23 cellular contexts compared by ENCODE assay signal in genomic region chr1:29961676-29962059, GRCh38.
"Had no signal": no experiment of that assay in that cellular context is flagged by ENCODE, and none has a peak within 500 bp of the region (broad histone marks: within the 10 kb centered on the region; RNA-seq: fewer than 3 reads in every experiment).

No MANE protein-coding gene starts in this region.

- DNase-seq: dermis blood vessel endothelial cell; dorsolateral prefrontal cortex; effector CD4-positive, alpha-beta T cell; effector memory CD4-positive, alpha-beta T cell; erythroblast; esophagus squamous epithelium; foreskin fibroblast; foreskin melanocyte; gastrocnemius medialis; heart right ventricle; hippocampal formation; left cardiac atrium; left lung; left ventricle myocardium superior; lower lobe of right lung; mesenchymal stem cell had no signal

- H3K27ac ChIP-seq: coronary artery, dorsolateral prefrontal cortex, epithelial cell of prostate, esophagus squamous epithelium, gastrocnemius medialis, heart right ventricle, left lung, lower lobe of right lung had no signal

- H3K4me3 ChIP-seq: coronary artery, dorsolateral prefrontal cortex, esophagus squamous epithelium, gastrocnemius medialis, heart right ventricle, left lung, lower lobe of right lung had no signal

- H3K27ac Mint-ChIP-seq: mesothelial cell of epicardium had no signal

- ATAC-seq: gastrocnemius medialis, left lung, left ventricle myocardium superior, lower lobe of right lung had no signal

- H3K36me3 ChIP-seq: esophagus squamous epithelium, gastrocnemius medialis, heart right ventricle, left lung, lower lobe of right lung had no signal

- H3K9me3 ChIP-seq: esophagus squamous epithelium, gastrocnemius medialis, heart right ventricle, left lung, lower lobe of right lung had no signal

- H3K4me3 Mint-ChIP-seq: mesothelial cell of epicardium had no signal

- FAIRE-seq: colon, endometrium, islet of Langerhans, keratinocyte had no signal

- H3K36me3 Mint-ChIP-seq: mesothelial cell of epicardium had no signal

- H3K9me3 Mint-ChIP-seq: mesothelial cell of epicardium had no signal

- H3K4me1 ChIP-seq: esophagus squamous epithelium, gastrocnemius medialis, left lung, lower lobe of right lung had no signal
